18 cellular contexts compared by ENCODE assay signal in the genomic region with DNA sequence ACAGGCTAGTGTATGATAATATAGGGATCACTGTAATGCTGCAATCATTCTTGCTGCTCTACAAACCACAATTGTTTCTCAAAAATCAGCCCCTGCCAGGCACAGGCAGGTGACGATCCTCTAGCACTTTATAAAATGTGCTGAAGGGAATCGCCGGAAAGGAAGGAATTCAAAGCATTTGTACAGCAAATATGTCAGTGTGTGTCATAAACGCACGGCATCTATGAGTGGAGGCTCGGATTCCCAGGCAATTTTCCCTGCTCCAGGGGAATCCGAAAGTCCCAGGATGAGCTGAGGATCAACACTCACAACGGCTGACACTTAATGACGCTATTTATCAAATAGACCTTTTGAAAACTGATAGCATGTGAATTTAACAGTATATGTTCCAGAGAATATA. TPM values are rescaled to one million over a fixed set of nuclear protein-coding genes. Genes with fewer than 3 reads are reported as not detected.
DNase-seq lines count a peak whose midpoint lies in the region; ATAC-seq and TF ChIP-seq lines count a peak whose summit lies in the region.
"Had no signal": no experiment of that assay in that cellular context is flagged by ENCODE, and none has a peak within 500 bp of the region (broad histone marks: within the 10 kb centered on the region; RNA-seq: fewer than 3 reads in every experiment).

No MANE protein-coding gene starts in this region.

- H3K36me3 Mint-ChIP-seq in activated naive CD4-positive, alpha-beta T cell treated with anti-CD3 and anti-CD28 coated beads for 36 hours (ENCODE audit: low read depth) = no peaks in the 10 kb centered on the region
- H3K36me3 Mint-ChIP-seq in naive thymus-derived CD4-positive, alpha-beta T cell = peaks cover 0 to 3% (median 0%) of the 10 kb centered on the region in 5 donors

- H3K4me3 Mint-ChIP-seq in activated naive CD4-positive, alpha-beta T cell treated with anti-CD3 and anti-CD28 coated beads for 36 hours = no peak overlapping the region
- H3K4me3 Mint-ChIP-seq in naive thymus-derived CD4-positive, alpha-beta T cell = no peak overlapping the region
- H3K4me3 Mint-ChIP-seq: central memory CD8-positive, alpha-beta T cell had no signal

- H3K27ac ChIP-seq in naive thymus-derived CD4-positive, alpha-beta T cell (ENCODE audit: low read depth, low read length) = no peak overlapping the region
- H3K27ac ChIP-seq: BLaER1 treated with 17β-estradiol and CSF1 and Interleukin-3, amounts not matched to agents 10 nM and 100 nM; vagina had no signal

- H3K9me3 Mint-ChIP-seq in activated naive CD4-positive, alpha-beta T cell treated with anti-CD3 and anti-CD28 coated beads for 36 hours = no peaks in the 10 kb centered on the region
- H3K9me3 Mint-ChIP-seq in naive thymus-derived CD4-positive, alpha-beta T cell = peaks cover 0 to 6% (median 0%) of the 10 kb centered on the region in 11 donors
- H3K9me3 Mint-ChIP-seq: central memory CD8-positive, alpha-beta T cell had no signal

- H3K27me3 Mint-ChIP-seq in activated naive CD4-positive, alpha-beta T cell treated with anti-CD3 and anti-CD28 coated beads for 36 hours (ENCODE audit: low read depth) = peaks cover 11% of the 10 kb centered on the region
- peaks cover 0 to 32% (median 5%) of the 10 kb centered on the region in 5 donors for H3K27me3 Mint-ChIP-seq in naive thymus-derived CD4-positive, alpha-beta T cell

- no peaks in the 10 kb centered on the region for H3K36me3 ChIP-seq in naive thymus-derived CD4-positive, alpha-beta T cell (ENCODE audit: control insufficient read depth in 2 of 3, insufficient read depth in 3 of 3, low read length in 3 of 3)
- H3K36me3 ChIP-seq: BLaER1 treated with 17β-estradiol and CSF1 and Interleukin-3, amounts not matched to agents 10 nM and 100 nM; vagina had no signal

- no peaks in the 10 kb centered on the region for H3K4me1 Mint-ChIP-seq in activated naive CD4-positive, alpha-beta T cell treated with anti-CD3 and anti-CD28 coated beads for 36 hours (ENCODE audit: low read depth)
- no peaks in the 10 kb centered on the region for H3K4me1 Mint-ChIP-seq in naive thymus-derived CD4-positive, alpha-beta T cell
- H3K4me1 Mint-ChIP-seq: central memory CD8-positive, alpha-beta T cell had no signal

- CTCF ChIA-PET in activated naive CD4-positive, alpha-beta T cell treated with anti-CD3 and anti-CD28 coated beads for 36 hours (lab: Charles Lee) = interaction anchor here (1.2 kb wide), 1 partner anchor 84 kb away, joined by 3 read pairs; no protein-coding TSS in a partner anchor
- CTCF ChIA-PET in naive thymus-derived CD4-positive, alpha-beta T cell (lab: Charles Lee) = no interaction called here

- H3K27ac Mint-ChIP-seq in activated naive CD4-positive, alpha-beta T cell treated with anti-CD3 and anti-CD28 coated beads for 36 hours = no peak overlapping the region
- no peak overlapping the region for H3K27ac Mint-ChIP-seq in naive thymus-derived CD4-positive, alpha-beta T cell

- H3K4me1 ChIP-seq in naive thymus-derived CD4-positive, alpha-beta T cell (ENCODE audit: control insufficient read depth in 2 of 2, insufficient read depth in 2 of 2, low read length in 2 of 2) = no peaks in the 10 kb centered on the region
- H3K4me1 ChIP-seq: BLaER1 treated with 17β-estradiol and CSF1 and Interleukin-3, amounts not matched to agents 10 nM and 100 nM; vagina had no signal

- in situ Hi-C loops in ACHN (cut with HindIII; ENCODE audit: low pct_ligation_motif_present, low pct_unique_long_range_greater_than_20kb, low sequenced_read_pairs) = no loop called here

- H3K4me3 ChIP-seq in HFF-Myc (replicated peaks; ENCODE audit: low read depth, low read length) = no peak overlapping the region
- H3K4me3 ChIP-seq in naive thymus-derived CD4-positive, alpha-beta T cell (ENCODE audit: low read length) = no peak overlapping the region
- H3K4me3 ChIP-seq: BLaER1 treated with 17β-estradiol and CSF1 and Interleukin-3, amounts not matched to agents 10 nM and 100 nM; vagina had no signal

- H3K9me3 ChIP-seq in naive thymus-derived CD4-positive, alpha-beta T cell (ENCODE audit: control insufficient read depth in 2 of 3, low read length in 3 of 3) = no peaks in the 10 kb centered on the region
- H3K9me3 ChIP-seq: BLaER1 treated with 17β-estradiol and CSF1 and Interleukin-3, amounts not matched to agents 10 nM and 100 nM; vagina had no signal

- intact Hi-C loops in activated naive CD4-positive, alpha-beta T cell treated with anti-CD3 and anti-CD28 coated beads for 36 hours (cut with micrococcal nuclease) = no loop called here
- intact Hi-C loops in naive thymus-derived CD4-positive, alpha-beta T cell (cut with micrococcal nuclease) = no loop called here

- ATAC-seq in GM18511 (IDR thresholded peaks at IDR 0.05; ENCODE audit: unreplicated experiment) (no peak), HG03354 (IDR thresholded peaks at IDR 0.05; ENCODE audit: poor library complexity, severe bottlenecking, unreplicated experiment) (no peak)
- ATAC-seq in naive thymus-derived CD4-positive, alpha-beta T cell = no peak
- ATAC-seq: esophagus mucosa had no signal

- DNase-seq in ACHN (peak; percentile 17), HFF-Myc (ENCODE audit: extremely low read depth, low read depth) (peak; percentile 10), astrocyte of the hippocampus (ENCODE audit: low read depth, low spot score) (peak; percentile 65), kidney tubule cell (ENCODE audit: low spot score) (peak; percentile 77)
- DNase-seq in activated naive CD4-positive, alpha-beta T cell treated with anti-CD3 and anti-CD28 coated beads for 36 hours = no peak
- DNase-seq in naive thymus-derived CD4-positive, alpha-beta T cell = no peak
- DNase-seq: activated CD4-positive, alpha-beta T cell treated with anti-CD3 and anti-CD28 coated beads, Interleukin-2, amount 50 U/mL, for 4 hours; activated gamma-delta T cell treated with Interleukin-2 at 50 U/mL for 16 hours; DND-41; H7; midbrain had no signal

- POLR2A ChIA-PET in naive thymus-derived CD4-positive, alpha-beta T cell (lab: Charles Lee) = no interaction called here

- TF ChIP-seq CTCF in HFF-Myc (IDR thresholded peaks at IDR 0.05; ENCODE audit: low read depth, low read length, missing control alignments) = no peak

- no peaks in the 10 kb centered on the region for H3K27me3 ChIP-seq in naive thymus-derived CD4-positive, alpha-beta T cell (ENCODE audit: control insufficient read depth in 2 of 2, insufficient read depth in 2 of 2, low read length in 2 of 2)
- H3K27me3 ChIP-seq: BLaER1 treated with 17β-estradiol and CSF1 and Interleukin-3, amounts not matched to agents 10 nM and 100 nM; vagina had no signal

RNA-seq across cellular contexts. Expression of a gene that starts 1.5 kb away (rescaled TPM):
- under 1 TPM in 1 of 2 experiments, not detected in 1; 0.31 TPM for total RNA-seq in activated naive CD4-positive, alpha-beta T cell treated with anti-CD3 and anti-CD28 coated beads for 36 hours
- 10 to 100 TPM in 2 of 5 experiments, 1 to 10 TPM in 1, under 1 TPM in 2; 0.43 to 43.1 (median 1.1) TPM for total RNA-seq in naive thymus-derived CD4-positive, alpha-beta T cell
- under 1 TPM; 0.18 to 0.59 TPM for polyA plus RNA-seq in naive thymus-derived CD4-positive, alpha-beta T cell
- total RNA-seq: NCI-H460 had no signal

Comparison
In these comparisons a context has a peak if more than half of its experiments do, and no peak if none do; other contexts are left out.
1. DNase-seq: peak in ACHN (single experiment), HFF-Myc (single experiment), astrocyte of the hippocampus (single experiment) and kidney tubule cell (single experiment); none in activated naive CD4-positive, alpha-beta T cell treated with anti-CD3 and anti-CD28 coated beads for 36 hours (single experiment) and naive thymus-derived CD4-positive, alpha-beta T cell (0 of 9).